Comparison of ENCODE assay signal across 24 cellular contexts in genomic region chr7:107304636-107305035, GRCh38.
A peak's percentile ranks its signal among the peaks of the same experiment; 100 is the strongest.
DNase-seq lines count a peak whose midpoint lies in the region; ATAC-seq, FAIRE-seq and TF ChIP-seq lines count a peak whose summit lies in the region.
"Had no signal": no experiment of that assay in that cellular context is flagged by ENCODE, and none has a peak within 500 bp of the region (broad histone marks: within the 10 kb centered on the region; RNA-seq: fewer than 3 reads in every experiment).

No MANE protein-coding gene starts in this region.

- DNase-seq in activated naive CD4-positive, alpha-beta T cell treated with anti-CD3 and anti-CD28 coated beads, Interleukin-2, amount 50 U/mL, for 72 hours (ENCODE audit: low spot score in 2 of 2) = no peak
- no peak for DNase-seq in endodermal cell
- DNase-seq in frontal cortex (ENCODE audit: low spot score in 2 of 2) = no peak
- DNase-seq in AG08396 (ENCODE audit: low spot score) = no peak
- DNase-seq: Calu3; CD8-positive, alpha-beta T cell; DMS 273 treated with DMSO at 0.1 percent for 48 hours; DMS53; DND-41; EL; GM23248; HCEC 1CT; IMR-90 had no signal

- H3K4me3 ChIP-seq in endodermal cell (ENCODE audit: low read length) = no peak overlapping the region
- H3K4me3 ChIP-seq: A549, BLaER1, GM23248 had no signal

- peaks cover 7% of the 10 kb centered on the region for H3K4me1 Mint-ChIP-seq in activated naive CD4-positive, alpha-beta T cell treated with anti-CD3 and anti-CD28 coated beads, Interleukin-2, amount 50 U/mL, for 24 hours
- H3K4me1 Mint-ChIP-seq in endodermal cell = peaks cover 9% of the 10 kb centered on the region

- no peaks in the 10 kb centered on the region for H3K9me3 ChIP-seq in endodermal cell (ENCODE audit: control insufficient read depth, low read length)
- H3K9me3 ChIP-seq: A549, BLaER1 had no signal

- H3K36me3 ChIP-seq in endodermal cell (ENCODE audit: control insufficient read depth, insufficient read depth, low read length) = no peaks in the 10 kb centered on the region

- H3K4me3 Mint-ChIP-seq in activated naive CD4-positive, alpha-beta T cell treated with anti-CD3 and anti-CD28 coated beads, Interleukin-2, amount 50 U/mL, for 24 hours = no peak overlapping the region
- H3K4me3 Mint-ChIP-seq in endodermal cell = no peak overlapping the region
- H3K4me3 Mint-ChIP-seq: CD14-positive monocyte; CD8-positive, alpha-beta T cell had no signal

- H3K27me3 Mint-ChIP-seq in activated naive CD4-positive, alpha-beta T cell treated with anti-CD3 and anti-CD28 coated beads, Interleukin-2, amount 50 U/mL, for 24 hours = no peaks in the 10 kb centered on the region
- no peaks in the 10 kb centered on the region for H3K27me3 Mint-ChIP-seq in endodermal cell (ENCODE audit: insufficient read depth)

- no peak for TF ChIP-seq CTCF in VCaP (conservative IDR thresholded peaks at IDR 0.05)
- no peak for TF ChIP-seq CTCF in endodermal cell (conservative IDR thresholded peaks at IDR 0.05)

- no peak for FAIRE-seq in frontal cortex (lab: Jason Lieb, UNC)
- FAIRE-seq: A549, G401.6, GM12891, H54, HTR-8/SVneo had no signal

- H3K4me1 ChIP-seq in endodermal cell (ENCODE audit: control insufficient read depth, insufficient read depth, low read length) = no peaks in the 10 kb centered on the region
- H3K4me1 ChIP-seq: A549, BLaER1 had no signal

- WGBS in endodermal cell (ENCODE audit: insufficient coverage in 1 of 2, insufficient read length in 1 of 2), 2 experiments = 98 to 100% methylated on average over 1 to 3 of the region's 3 CpGs

- H3K27ac ChIP-seq in VCaP = peak overlapping the region; percentile 37
- H3K27ac ChIP-seq in endodermal cell (ENCODE audit: low read depth, low read length) = peak overlapping the region; percentile 19
- H3K27ac ChIP-seq: 22Rv1, A549, BLaER1, GM23248 had no signal

- peaks cover 13% of the 10 kb centered on the region for H3K9me3 Mint-ChIP-seq in activated naive CD4-positive, alpha-beta T cell treated with anti-CD3 and anti-CD28 coated beads, Interleukin-2, amount 50 U/mL, for 24 hours
- no peaks in the 10 kb centered on the region for H3K9me3 Mint-ChIP-seq in activated naive CD4-positive, alpha-beta T cell treated with anti-CD3 and anti-CD28 coated beads, Interleukin-2, amount 50 U/mL, for 72 hours
- H3K9me3 Mint-ChIP-seq in endodermal cell = peaks cover 2% of the 10 kb centered on the region
- H3K9me3 Mint-ChIP-seq: CD8-positive, alpha-beta T cell had no signal

- H3K27me3 ChIP-seq in endodermal cell (ENCODE audit: control insufficient read depth, insufficient read depth, low read length, poor library complexity, severe bottlenecking) = no peaks in the 10 kb centered on the region
- H3K27me3 ChIP-seq: BLaER1 had no signal

- no peak overlapping the region for H3K9ac ChIP-seq in endodermal cell (ENCODE audit: extremely low read depth, low read length, poor library complexity, severe bottlenecking)
- H3K9ac ChIP-seq: BLaER1, GM23248 had no signal

- peak overlapping the region; percentile 0 for H3K27ac Mint-ChIP-seq in activated naive CD4-positive, alpha-beta T cell treated with anti-CD3 and anti-CD28 coated beads, Interleukin-2, amount 50 U/mL, for 24 hours
- no peak overlapping the region for H3K27ac Mint-ChIP-seq in activated naive CD4-positive, alpha-beta T cell treated with anti-CD3 and anti-CD28 coated beads, Interleukin-2, amount 50 U/mL, for 72 hours
- H3K27ac Mint-ChIP-seq in endodermal cell = no peak overlapping the region
- H3K27ac Mint-ChIP-seq: CD14-positive monocyte had no signal

- peaks cover 15% of the 10 kb centered on the region for H3K36me3 Mint-ChIP-seq in activated naive CD4-positive, alpha-beta T cell treated with anti-CD3 and anti-CD28 coated beads, Interleukin-2, amount 50 U/mL, for 24 hours
- H3K36me3 Mint-ChIP-seq in activated naive CD4-positive, alpha-beta T cell treated with anti-CD3 and anti-CD28 coated beads, Interleukin-2, amount 50 U/mL, for 72 hours = no peaks in the 10 kb centered on the region
- peaks cover 6% of the 10 kb centered on the region for H3K36me3 Mint-ChIP-seq in endodermal cell (ENCODE audit: low read depth)

- ATAC-seq in activated naive CD4-positive, alpha-beta T cell treated with anti-CD3 and anti-CD28 coated beads, Interleukin-2, amount 50 U/mL, for 72 hours = no peak
- ATAC-seq in GM18858 (IDR thresholded peaks at IDR 0.05; ENCODE audit: unreplicated experiment) = no peak
- ATAC-seq: A549; CD8-positive, alpha-beta T cell had no signal
